In genomic region chr1:181222972-181223371, GRCh38 we compare ENCODE assay signal across 23 cellular contexts.
"Had no signal": no experiment of that assay in that cellular context is flagged by ENCODE, and none has a peak within 500 bp of the region (broad histone marks: within the 10 kb centered on the region; RNA-seq: fewer than 3 reads in every experiment).

No MANE protein-coding gene starts in this region.

- ATAC-seq: lower lobe of right lung; naive thymus-derived CD8-positive, alpha-beta T cell; psoas muscle; sciatic nerve; stimulated activated naive B cell treated with anti-CD40 and anti-IgM and Interleukin-4, amounts not matched to agents 10 μg/mL and 1 μg/mL and 100 μg/mL, for 72 hours; stimulated activated naive CD8-positive, alpha-beta T cell treated with anti-CD3 and anti-CD28 coated beads, Interleukin-15, Interleukin-2, amounts not matched to agents 100 U/mL and 50 U/mL, for 24 hours had no signal

- H3K4me1 ChIP-seq: lower lobe of right lung, parathyroid adenoma, psoas muscle, stomach, testis, thyroid gland, transverse colon, upper lobe of left lung, vagina had no signal

- DNase-seq: islet precursor cell; lower lobe of right lung; mammary epithelial cell; mesenchymal stem cell; naive thymus-derived CD8-positive, alpha-beta T cell; nucleus accumbens; psoas muscle; stimulated activated CD4-positive, alpha-beta T cell treated with anti-CD3 and anti-CD28 coated beads, Interleukin-12 subunit alpha, Interleukin-12 subunit beta, amount 100 ng/mL, for 4 hours; stimulated activated CD4-positive, alpha-beta T cell treated with anti-CD3 and anti-CD28 coated beads, Interleukin-15, amount 100 ng/mL, for 24 hours; stimulated activated CD4-positive, alpha-beta T cell treated with anti-CD3 and anti-CD28 coated beads, Interleukin-2, amount 100 ng/mL, for 24 hours; stimulated activated CD4-positive, alpha-beta T cell treated with anti-CD3 and anti-CD28 coated beads, Interleukin-4, amount 100 ng/mL, for 1 hour; stimulated activated naive B cell treated with anti-CD40 and anti-IgM and Interleukin-4, amounts not matched to agents 10 μg/mL and 1 μg/mL and 100 μg/mL, for 72 hours; stimulated activated naive CD8-positive, alpha-beta T cell treated with anti-CD3 and anti-CD28 coated beads, Interleukin-15, Interleukin-2, amounts not matched to agents 100 U/mL and 50 U/mL, for 24 hours; stomach; testis; thyroid gland; transverse colon; upper lobe of left lung had no signal

- H3K36me3 ChIP-seq: lower lobe of right lung, stomach, thyroid gland, transverse colon, upper lobe of left lung, vagina had no signal

- H3K9me3 ChIP-seq: psoas muscle, testis, thyroid gland, transverse colon, vagina had no signal

- H3K27ac ChIP-seq: hepatocyte, lower lobe of right lung, parathyroid adenoma, psoas muscle, skin epidermis, stomach, testis, thyroid gland, transverse colon, upper lobe of left lung, vagina had no signal

- H3K4me3 ChIP-seq: hepatocyte, lower lobe of right lung, psoas muscle, skin epidermis, stomach, testis, thyroid gland, transverse colon, upper lobe of left lung, vagina had no signal

- H3K27me3 ChIP-seq: hepatocyte, stomach, testis, thyroid gland, transverse colon, upper lobe of left lung, vagina had no signal
